ENCODE assay signal across 8 cellular contexts in the genomic region with DNA sequence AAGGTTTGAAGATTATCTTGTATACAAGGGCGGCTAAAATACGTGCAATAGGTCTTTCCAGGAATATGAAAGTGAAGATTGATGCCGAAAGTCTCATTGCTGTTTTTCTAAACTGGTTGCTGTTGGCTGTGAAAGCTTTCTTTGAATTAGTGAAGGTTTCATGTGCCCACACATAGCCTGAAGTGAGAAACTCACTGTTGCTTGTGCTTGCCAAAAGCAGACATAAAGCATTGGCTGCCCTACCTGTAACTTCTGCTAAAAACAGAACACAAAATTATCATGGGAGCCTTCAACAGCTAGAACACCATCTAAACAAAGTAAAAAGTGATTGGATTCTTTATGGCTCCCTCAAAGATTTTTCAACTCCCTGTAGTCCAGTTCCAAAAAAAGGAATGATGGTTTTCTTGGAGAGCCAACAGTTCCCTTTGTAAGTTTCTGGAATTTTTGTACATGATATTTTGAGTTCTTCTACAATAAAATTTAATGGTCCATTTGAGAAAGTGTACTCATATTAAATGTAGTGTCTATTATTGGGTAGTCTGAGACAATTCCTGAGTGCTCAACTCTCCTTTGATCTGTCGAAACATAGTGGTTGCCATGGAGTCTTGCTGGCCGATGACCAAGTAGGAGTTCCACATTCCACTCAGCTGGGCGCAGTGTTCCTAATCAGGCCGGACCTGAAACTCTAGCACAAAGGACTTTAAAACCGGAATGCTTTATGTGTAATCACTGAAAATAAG.
DNase-seq lines count a peak whose midpoint lies in the region; ATAC-seq, FAIRE-seq and TF ChIP-seq lines count a peak whose summit lies in the region.

No MANE protein-coding gene starts in this region.

- intact Hi-C loops in pancreas (cut with DNase I) = no loop called here

- 37 to 38% methylated on average over 8 of the region's 8 CpGs for WGBS in pancreas, 2 donors

- no peaks in the 10 kb centered on the region for H3K36me3 ChIP-seq in pancreas

- peak; percentile 86 for FAIRE-seq in pancreas (lab: Jason Lieb, UNC)

- H3K9me3 ChIP-seq in pancreas = no peaks in the 10 kb centered on the region

- ATAC-seq in HG02885 (IDR thresholded peaks at IDR 0.05; ENCODE audit: poor library complexity, unreplicated experiment) (peak; percentile 51), pancreas (peak; percentile 95 to 99 (median 96)), HG03095 (IDR thresholded peaks at IDR 0.05; ENCODE audit: unreplicated experiment) (no peak), GM21526 (IDR thresholded peaks at IDR 0.05; ENCODE audit: low FRiP score, unreplicated experiment) (no peak)

- peaks cover 0 to 13% (median 11%) of the 10 kb centered on the region in 3 donors for H3K4me1 ChIP-seq in pancreas

- DNase-seq in AG08395 (ENCODE audit: low spot score) = peak; percentile 81
- peak; percentile 41 for DNase-seq in globus pallidus (ENCODE audit: low spot score)
- peak; percentile 79 to 88 (median 86) for DNase-seq in pancreas
- DNase-seq in KBM-7 = no peak

- no peak overlapping the region for H3K4me3 ChIP-seq in pancreas

- no peaks in the 10 kb centered on the region for H3K27me3 ChIP-seq in pancreas

- TF ChIP-seq CTCF in VCaP (conservative IDR thresholded peaks at IDR 0.05) = peak; percentile 19; the same call in 1 of the 2 replicates
- no peak for TF ChIP-seq CTCF in pancreas (IDR thresholded peaks at IDR 0.05)

- in situ Hi-C loops in KBM-7 (cut with MboI; ENCODE audit: low pct_unique_long_range_greater_than_20kb, low sequenced_read_pairs) = no loop called here

- H3K27ac ChIP-seq in VCaP (peak overlapping the region; percentile 57), pancreas (peak overlapping the region in 2 of 4 donors; percentile 1 to 44)

Comparison
In these comparisons a context has a peak if more than half of its experiments do, and no peak if none do; other contexts are left out.
1. ATAC-seq: peak in HG02885 (single experiment) and pancreas (4 of 4); none in HG03095 (single experiment) and GM21526 (single experiment).